In genomic region chr10:112140110-112140755, GRCh38 we compare ENCODE assay signal across 8 cellular contexts.
A peak's percentile ranks its signal among the peaks of the same experiment; 100 is the strongest.
DNase-seq lines count a peak whose midpoint lies in the region; ATAC-seq lines count a peak whose summit lies in the region.

No MANE protein-coding gene starts in this region.

- no peak overlapping the region for H3K4me3 Mint-ChIP-seq in T-helper 2 cell treated with Interferon-gamma antibody and Interleukin-4, amounts not matched to agents 5 μg/mL and 100 μg/mL, for 36 hours

- H3K9me3 Mint-ChIP-seq in T-helper 2 cell treated with Interferon-gamma antibody and Interleukin-4, amounts not matched to agents 5 μg/mL and 100 μg/mL, for 36 hours, result no peaks in the 10 kb centered on the region

- no peaks in the 10 kb centered on the region for H3K27me3 ChIP-seq in iPS DF 6.9 (ENCODE audit: control insufficient read depth, insufficient read depth, low read length)

- no peak overlapping the region for H3K4me3 ChIP-seq in iPS DF 6.9 (ENCODE audit: low read length)

- WGBS in iPS DF 6.9 (ENCODE audit: insufficient coverage, insufficient read length), result no CpG with 5 or more reads among the region's 10 CpGs

- H3K27me3 Mint-ChIP-seq in T-helper 2 cell treated with Interferon-gamma antibody and Interleukin-4, amounts not matched to agents 5 μg/mL and 100 μg/mL, for 36 hours (ENCODE audit: low read depth), result no peaks in the 10 kb centered on the region

- no peaks in the 10 kb centered on the region for H3K9me3 ChIP-seq in iPS DF 6.9 (ENCODE audit: control insufficient read depth, insufficient read depth, low read length)

- peak; percentile 99 for ATAC-seq in HG02759 (IDR thresholded peaks at IDR 0.05; ENCODE audit: unreplicated experiment)

- DNase-seq in activated gamma-delta T cell treated with Interleukin-2 at 50 U/mL for 16 hours (peak; percentile 57), activated gamma-delta T cell (lab: John Stamatoyannopoulos, UW) (no peak), NCI-H1092 (lab: John Stamatoyannopoulos, UW) (peak; percentile 34), astrocyte of the hippocampus (ENCODE audit: low read depth, low spot score) (peak; percentile 88), iPS DF 6.9 (ENCODE audit: low read depth, low spot score) (peak; percentile 80)
- peak; percentile 64 for DNase-seq in T-helper 2 cell treated with Interferon-gamma antibody and Interleukin-4, amounts not matched to agents 5 μg/mL and 100 μg/mL, for 36 hours (ENCODE audit: low spot score)
- DNase-seq in stimulated activated CD4-positive, alpha-beta T cell treated with anti-CD3 and anti-CD28 coated beads, Interleukin-15, amount 100 ng/mL, for 48 hours (ENCODE audit: low read depth in 2 of 2), result peak; percentile 55 to 76

- H3K4me1 ChIP-seq in iPS DF 6.9 (ENCODE audit: control insufficient read depth, insufficient read depth, low read length), result no peaks in the 10 kb centered on the region; the same call in 1 of the 2 replicates

- no peak overlapping the region for H3K27ac ChIP-seq in iPS DF 6.9 (ENCODE audit: low read length)

- 0 out of 2 replicates have a peak, but pooled peaks cover 2% of the 10 kb centered on the region for H3K36me3 ChIP-seq in iPS DF 6.9 (ENCODE audit: control insufficient read depth, insufficient read depth, low read length)

- H3K36me3 Mint-ChIP-seq in T-helper 2 cell treated with Interferon-gamma antibody and Interleukin-4, amounts not matched to agents 5 μg/mL and 100 μg/mL, for 36 hours (ENCODE audit: low read depth), result no peaks in the 10 kb centered on the region

- no peak overlapping the region for H3K27ac Mint-ChIP-seq in T-helper 2 cell treated with Interferon-gamma antibody and Interleukin-4, amounts not matched to agents 5 μg/mL and 100 μg/mL, for 36 hours

- H3K4me1 Mint-ChIP-seq in T-helper 2 cell treated with Interferon-gamma antibody and Interleukin-4, amounts not matched to agents 5 μg/mL and 100 μg/mL, for 36 hours (ENCODE audit: low read depth), result peaks cover 2% of the 10 kb centered on the region
